In genomic region chr2:60534034-60534393, GRCh38 we compare ENCODE assay signal across 16 cellular contexts. TPM values are rescaled to one million over a fixed set of nuclear protein-coding genes. Genes with fewer than 3 reads are reported as not detected.
DNase-seq lines count a peak whose midpoint lies in the region; ATAC-seq and TF ChIP-seq lines count a peak whose summit lies in the region.
"Had no signal": no experiment of that assay in that cellular context is flagged by ENCODE, and none has a peak within 500 bp of the region (broad histone marks: within the 10 kb centered on the region; RNA-seq: fewer than 3 reads in every experiment).

No MANE protein-coding gene starts in this region.

- no peak for TF ChIP-seq POLR2A in esophagus squamous epithelium (IDR thresholded peaks at IDR 0.05)

- DNase-seq in esophagus squamous epithelium (lab: John Stamatoyannopoulos, UW) (no peak), activated gamma-delta T cell (lab: John Stamatoyannopoulos, UW) (no peak)
- DNase-seq in activated CD8-positive, alpha-beta memory T cell treated with anti-CD3 and anti-CD28 coated beads for 24 hours: no peak
- DNase-seq: CD4-positive, alpha-beta memory T cell; heart right ventricle; left cardiac atrium; naive thymus-derived CD8-positive, alpha-beta T cell; NCI-H1436 had no signal

- H3K4me3 Mint-ChIP-seq in stimulated activated memory B cell treated with anti-CD40 and anti-IgM and Interleukin-4, amounts not matched to agents 10 μg/mL and 1 μg/mL and 100 μg/mL, for 72 hours: peak overlapping the region; percentile 32
- H3K4me3 Mint-ChIP-seq: CD4-positive, alpha-beta memory T cell; central memory CD8-positive, alpha-beta T cell; naive thymus-derived CD8-positive, alpha-beta T cell had no signal

- peak overlapping the region; percentile 15 for H3K9ac ChIP-seq in OCI-LY3 (ENCODE audit: low read length)

- TF ChIP-seq CTCF in GM12875 (IDR thresholded peaks at IDR 0.05; ENCODE audit: borderline replicate concordance, insufficient read depth, low read depth, low read length) (peak; percentile 13; the same call in 1 of the 2 replicates), OCI-LY3 (IDR thresholded peaks at IDR 0.05; ENCODE audit: low read depth, low read length) (0 out of 2 replicates have a peak, but pooled peaks have one; percentile 7), esophagus squamous epithelium (IDR thresholded peaks at IDR 0.05) (peak in 4 of 6 experiments; percentile 4 to 49 (median 14))

- H3K27ac ChIP-seq in OCI-LY3 (ENCODE audit: low read length) (peak overlapping the region; percentile 4; the same call in 1 of the 2 replicates), esophagus squamous epithelium (peak overlapping the region in 3 of 4 donors; percentile 33 to 88 (median 87))

- no peak overlapping the region for H2AFZ ChIP-seq in OCI-LY3 (ENCODE audit: low read depth, low read length)

- H3K36me3 ChIP-seq in OCI-LY3 (replicated peaks; ENCODE audit: low read depth, low read length) (peaks cover 59% of the 10 kb centered on the region), esophagus squamous epithelium (no peaks in the 10 kb centered on the region)
- H3K36me3 ChIP-seq: heart right ventricle had no signal

- H3K27me3 Mint-ChIP-seq in stimulated activated memory B cell treated with anti-CD40 and anti-IgM and Interleukin-4, amounts not matched to agents 10 μg/mL and 1 μg/mL and 100 μg/mL, for 72 hours: no peaks in the 10 kb centered on the region

- 27 to 32% methylated on average over 3 of the region's 3 CpGs for WGBS in esophagus squamous epithelium, 2 donors

- H3K27me3 ChIP-seq in OCI-LY3 (ENCODE audit: low read depth, low read length) (no peaks in the 10 kb centered on the region), esophagus squamous epithelium (peaks cover 0 to 63% (median 0%) of the 10 kb centered on the region in 4 donors)

- no peak overlapping the region for H3K4me3 ChIP-seq in GM12875 (ENCODE audit: low read depth, low read length)
- peak overlapping the region; percentile 71 for H3K4me3 ChIP-seq in OCI-LY3 (ENCODE audit: low read length)
- H3K4me3 ChIP-seq in esophagus squamous epithelium: no peak overlapping the region
- H3K4me3 ChIP-seq: K562 had no signal

- intact Hi-C loops in esophagus squamous epithelium (cut with DNase I): no loop called here

- peak overlapping the region; percentile 89 for H3K4me2 ChIP-seq in OCI-LY3 (ENCODE audit: low read length)

- H3K36me3 Mint-ChIP-seq in stimulated activated memory B cell treated with anti-CD40 and anti-IgM and Interleukin-4, amounts not matched to agents 10 μg/mL and 1 μg/mL and 100 μg/mL, for 72 hours: peaks cover 50% of the 10 kb centered on the region
- H3K36me3 Mint-ChIP-seq: activated naive CD4-positive, alpha-beta T cell treated with anti-CD3 and anti-CD28 coated beads, Interleukin-2, amount 50 U/mL, for 72 hours; CD4-positive, alpha-beta memory T cell; naive thymus-derived CD8-positive, alpha-beta T cell had no signal

- H3K4me1 Mint-ChIP-seq in stimulated activated memory B cell treated with anti-CD40 and anti-IgM and Interleukin-4, amounts not matched to agents 10 μg/mL and 1 μg/mL and 100 μg/mL, for 72 hours: peaks cover 99% of the 10 kb centered on the region
- H3K4me1 Mint-ChIP-seq: CD4-positive, alpha-beta memory T cell; central memory CD8-positive, alpha-beta T cell had no signal

- ATAC-seq in stimulated activated memory B cell treated with anti-CD40 and anti-IgM and Interleukin-4, amounts not matched to agents 10 μg/mL and 1 μg/mL and 100 μg/mL, for 72 hours: no peak
- no peak for ATAC-seq in HG03378 (IDR thresholded peaks at IDR 0.05; ENCODE audit: unreplicated experiment)
- ATAC-seq: activated naive CD4-positive, alpha-beta T cell treated with anti-CD3 and anti-CD28 coated beads, Interleukin-2, amount 50 U/mL, for 72 hours; heart right ventricle; K562; left cardiac atrium; naive thymus-derived CD8-positive, alpha-beta T cell; sciatic nerve had no signal

- H3K9me3 ChIP-seq in OCI-LY3 (ENCODE audit: insufficient read depth, low read length) (no peaks in the 10 kb centered on the region), esophagus squamous epithelium (no peaks in the 10 kb centered on the region)
- H3K9me3 ChIP-seq: heart right ventricle had no signal

- H4K20me1 ChIP-seq in OCI-LY3 (ENCODE audit: insufficient read depth, low read length): peaks cover 98% of the 10 kb centered on the region

- H3K9me3 Mint-ChIP-seq in stimulated activated memory B cell treated with anti-CD40 and anti-IgM and Interleukin-4, amounts not matched to agents 10 μg/mL and 1 μg/mL and 100 μg/mL, for 72 hours: no peaks in the 10 kb centered on the region
- H3K9me3 Mint-ChIP-seq: activated naive CD4-positive, alpha-beta T cell treated with anti-CD3 and anti-CD28 coated beads, Interleukin-2, amount 50 U/mL, for 72 hours; central memory CD8-positive, alpha-beta T cell; naive thymus-derived CD8-positive, alpha-beta T cell had no signal

- H3K79me2 ChIP-seq in OCI-LY3 (ENCODE audit: low read length): peaks cover 100% of the 10 kb centered on the region

- peaks cover 97% of the 10 kb centered on the region for H3K4me1 ChIP-seq in OCI-LY3 (ENCODE audit: low read length)
- peaks cover 21 to 100% (median 33%) of the 10 kb centered on the region in 3 donors for H3K4me1 ChIP-seq in esophagus squamous epithelium

- peak overlapping the region; percentile 84 for H3K27ac Mint-ChIP-seq in stimulated activated memory B cell treated with anti-CD40 and anti-IgM and Interleukin-4, amounts not matched to agents 10 μg/mL and 1 μg/mL and 100 μg/mL, for 72 hours
- H3K27ac Mint-ChIP-seq: activated naive CD4-positive, alpha-beta T cell treated with anti-CD3 and anti-CD28 coated beads, Interleukin-2, amount 50 U/mL, for 72 hours; CD4-positive, alpha-beta memory T cell; naive thymus-derived CD8-positive, alpha-beta T cell had no signal

RNA-seq across cellular contexts. Expression of gene BCL11A, which starts 19.4 kb away (rescaled TPM):
- total RNA-seq in esophagus squamous epithelium: 10 to 100 TPM; 23.9 to 46.2 (median 33.8) TPM
